1 cellular context compared by ENCODE assay signal in the genomic region with DNA sequence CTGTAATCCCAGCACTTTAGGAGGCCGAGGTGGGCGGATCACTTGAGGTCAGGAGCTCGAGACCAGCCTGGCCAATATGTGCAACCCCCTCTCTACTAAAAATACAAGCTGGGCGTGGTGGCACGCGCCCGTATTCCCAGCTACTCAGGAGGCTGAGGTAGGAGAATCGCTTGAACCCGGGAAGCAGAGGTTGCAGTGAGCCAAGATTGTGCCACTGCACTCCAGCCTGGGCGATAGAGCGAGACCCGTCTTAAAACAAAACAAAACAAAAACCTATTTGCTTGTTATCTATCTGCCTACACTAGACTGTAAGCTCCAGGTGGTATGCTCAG.
A peak's percentile ranks its signal among the peaks of the same experiment; 100 is the strongest.
TF ChIP-seq lines count a peak whose summit lies in the region.

No MANE protein-coding gene starts in this region.

TF ChIP-seq in K562, 482 proteins besides CTCF, POLR2A, EP300 and RAD21:
- peak; percentile 22; the same call in 1 of the 2 replicates for TF ChIP-seq CXXC5 (CRISPR knock-in tag; IDR thresholded peaks at IDR 0.05)
